9 cellular contexts compared by ENCODE assay signal in genomic region chr22:30575011-30575671, GRCh38. TPM values are rescaled to one million over a fixed set of nuclear protein-coding genes. Genes with fewer than 3 reads are reported as not detected.
A peak's percentile ranks its signal among the peaks of the same experiment; 100 is the strongest.
DNase-seq lines count a peak whose midpoint lies in the region; ATAC-seq, FAIRE-seq and TF ChIP-seq lines count a peak whose summit lies in the region.
"Had no signal": no experiment of that assay in that cellular context is flagged by ENCODE, and none has a peak within 500 bp of the region (broad histone marks: within the 10 kb centered on the region; RNA-seq: fewer than 3 reads in every experiment).

No MANE protein-coding gene starts in this region.

- H3K27ac Mint-ChIP-seq in CD14-positive monocyte, result no peak overlapping the region

- peak; percentile 2 for DNase-seq in brain microvascular endothelial cell
- DNase-seq in left lobe of liver (ENCODE audit: low spot score), result no peak
- peak; percentile 69 for DNase-seq in superior temporal gyrus (ENCODE audit: extremely low spot score)
- no peak for DNase-seq in H54 (ENCODE audit: insufficient read length, low spot score)
- DNase-seq in CD14-positive monocyte (ENCODE audit: low spot score), result no peak
- no peak for DNase-seq in NCI-H1048 (lab: John Stamatoyannopoulos, UW)
- DNase-seq: NCI-H1417 treated with DMSO at 0.1 percent for 48 hours had no signal

- in situ Hi-C loops in brain microvascular endothelial cell (cut with HindIII; ENCODE audit: low pct_ligation_motif_present, low sequenced_read_pairs), result no loop called here

- TF ChIP-seq CTCF in HEK293 (tag by site-specific recombination; IDR thresholded peaks at IDR 0.05), result no peak
- peak; percentile 33 for TF ChIP-seq CTCF in brain microvascular endothelial cell (IDR thresholded peaks at IDR 0.05; ENCODE audit: low read depth, low read length, missing control alignments)
- TF ChIP-seq CTCF in CD14-positive monocyte (IDR thresholded peaks at IDR 0.05), result no peak

- no peak overlapping the region; the same call in 1 of the 2 replicates for H3K4me3 ChIP-seq in HEK293 (ENCODE audit: low read depth, low read length)
- H3K4me3 ChIP-seq in brain microvascular endothelial cell (ENCODE audit: low read depth, low read length), result no peak overlapping the region

- H3K4me1 Mint-ChIP-seq in CD14-positive monocyte, result peaks cover 4% of the 10 kb centered on the region

- no peak overlapping the region for H3K27ac ChIP-seq in HEK293 (ENCODE audit: extremely low read depth, low read depth, low read length)
- no peak overlapping the region for H3K27ac ChIP-seq in brain microvascular endothelial cell

- no peak for FAIRE-seq in H54 (lab: Jason Lieb, UNC)

- peaks cover 20 to 24% (median 23%) of the 10 kb centered on the region in 3 donors for H3K27me3 Mint-ChIP-seq in CD14-positive monocyte (ENCODE audit: low read depth in 3 of 3)

- no peaks in the 10 kb centered on the region for H3K9me3 ChIP-seq in HEK293 (ENCODE audit: control insufficient read depth, insufficient read depth, low read depth, low read length)

- H3K4me1 ChIP-seq in HEK293 (ENCODE audit: control insufficient read depth, insufficient read depth, low read length), result no peaks in the 10 kb centered on the region; the same call in 1 of the 2 replicates

- CTCF ChIA-PET in HEK293 (lab: Yijun Ruan, JAX), result no interaction called here

- intact Hi-C loops in CD14-positive monocyte (cut with micrococcal nuclease), result no loop called here

- no peaks in the 10 kb centered on the region for H3K27me3 ChIP-seq in brain microvascular endothelial cell (replicated peaks)

- peak; percentile 3 for ATAC-seq in left lobe of liver

- H3K36me3 ChIP-seq in HEK293 (ENCODE audit: control insufficient read depth in 2 of 2, insufficient read depth in 1 of 2, low read length in 2 of 2) (peaks cover 10 to 53% of the 10 kb centered on the region in 2 experiments), brain microvascular endothelial cell (replicated peaks) (peaks cover 52% of the 10 kb centered on the region)

- H3K9me3 Mint-ChIP-seq in CD14-positive monocyte, result peaks cover 0 to 2% (median 0%) of the 10 kb centered on the region in 7 donors

- POLR2A ChIA-PET in HEK293 (lab: Yijun Ruan, JAX), result interaction anchor here (0.5 to 1.7 kb wide), 3 partner anchors 14 to 145 kb away, joined by 3 to 4 read pairs (median 4); partner anchors contain the start of gene PES1

- H3K36me3 Mint-ChIP-seq in CD14-positive monocyte, result peaks cover 46 to 52% of the 10 kb centered on the region in 2 donors

- no peak for TF ChIP-seq POLR2A in H54 (IDR thresholded peaks at IDR 0.05; ENCODE audit: low read depth, low read length)

- peak overlapping the region in 1 of 2 donors; percentile 73 for H3K4me3 Mint-ChIP-seq in CD14-positive monocyte

TF ChIP-seq in HEK293, 187 proteins besides CTCF, POLR2A, EP300 and RAD21:
- TF ChIP-seq SP2 (tag by site-specific recombination; IDR thresholded peaks at IDR 0.05), result 0 out of 2 replicates have a peak, but pooled peaks have one; percentile 4
- TF ChIP-seq ZNF510 (tag by site-specific recombination; IDR thresholded peaks at IDR 0.05; ENCODE audit: insufficient replicate concordance), result no peak
- no peak for TF ChIP-seq ZNF501 (tag by site-specific recombination; IDR thresholded peaks at IDR 0.05)
- no peak for TF ChIP-seq ZNF560 (tag by site-specific recombination; IDR thresholded peaks at IDR 0.05; ENCODE audit: borderline replicate concordance)
- no peak for TF ChIP-seq ZSCAN18 (tag by site-specific recombination; IDR thresholded peaks at IDR 0.05)
- no peak for TF ChIP-seq ZNF174 (tag by site-specific recombination; IDR thresholded peaks at IDR 0.05)
- peak; percentile 21; the same call in 1 of the 2 replicates for TF ChIP-seq GLIS1 (tag by site-specific recombination; IDR thresholded peaks at IDR 0.05)
- no peak for TF ChIP-seq ZNF138 (tag by site-specific recombination; IDR thresholded peaks at IDR 0.05; ENCODE audit: borderline replicate concordance)
- peak; percentile 54 for TF ChIP-seq ZNF600 (tag by site-specific recombination; IDR thresholded peaks at IDR 0.05)
- no peak for TF ChIP-seq KLF16 (tag by site-specific recombination; IDR thresholded peaks at IDR 0.05)
- no peak for TF ChIP-seq ZNF223 (tag by site-specific recombination; IDR thresholded peaks at IDR 0.05)
- TF ChIP-seq GLIS2 (tag by site-specific recombination; IDR thresholded peaks at IDR 0.05), result 0 out of 2 replicates have a peak, but pooled peaks have one; percentile 36

RNA-seq across cellular contexts. Expression of gene GAL3ST1, which starts 0.7 kb away (rescaled TPM):
- total RNA-seq in left lobe of liver, result 1.4 TPM
- polyA plus RNA-seq in CD14-positive monocyte, result not detected
- total RNA-seq: pulmonary artery endothelial cell had no signal

RNA-seq across cellular contexts. Expression of gene PES1, which starts 16.6 kb away (rescaled TPM):
- 22.4 TPM for total RNA-seq in left lobe of liver
- polyA plus RNA-seq in CD14-positive monocyte, result 10 to 100 TPM; 32.2 to 36.6 TPM

RNA-seq across cellular contexts. Expression of gene SEC14L6, which starts 28.6 kb away (rescaled TPM):
- 0.08 TPM for total RNA-seq in left lobe of liver
- not detected for polyA plus RNA-seq in CD14-positive monocyte
- total RNA-seq: pulmonary artery endothelial cell had no signal

RNA-seq across cellular contexts. Expression of gene TCN2, which starts 31.8 kb away (rescaled TPM):
- 12.3 TPM for total RNA-seq in left lobe of liver
- polyA plus RNA-seq in CD14-positive monocyte, result 10 to 100 TPM; 45.0 to 51.7 TPM

Comparison
In these comparisons a context has a peak if more than half of its experiments do, and no peak if none do; other contexts are left out.
1. DNase-seq: peak in brain microvascular endothelial cell (single experiment) and superior temporal gyrus (single experiment); none in left lobe of liver (single experiment), H54 (single experiment), CD14-positive monocyte (single experiment) and NCI-H1048 (single experiment).